ENCODE assay signal across 8 cellular contexts in the genomic region with DNA sequence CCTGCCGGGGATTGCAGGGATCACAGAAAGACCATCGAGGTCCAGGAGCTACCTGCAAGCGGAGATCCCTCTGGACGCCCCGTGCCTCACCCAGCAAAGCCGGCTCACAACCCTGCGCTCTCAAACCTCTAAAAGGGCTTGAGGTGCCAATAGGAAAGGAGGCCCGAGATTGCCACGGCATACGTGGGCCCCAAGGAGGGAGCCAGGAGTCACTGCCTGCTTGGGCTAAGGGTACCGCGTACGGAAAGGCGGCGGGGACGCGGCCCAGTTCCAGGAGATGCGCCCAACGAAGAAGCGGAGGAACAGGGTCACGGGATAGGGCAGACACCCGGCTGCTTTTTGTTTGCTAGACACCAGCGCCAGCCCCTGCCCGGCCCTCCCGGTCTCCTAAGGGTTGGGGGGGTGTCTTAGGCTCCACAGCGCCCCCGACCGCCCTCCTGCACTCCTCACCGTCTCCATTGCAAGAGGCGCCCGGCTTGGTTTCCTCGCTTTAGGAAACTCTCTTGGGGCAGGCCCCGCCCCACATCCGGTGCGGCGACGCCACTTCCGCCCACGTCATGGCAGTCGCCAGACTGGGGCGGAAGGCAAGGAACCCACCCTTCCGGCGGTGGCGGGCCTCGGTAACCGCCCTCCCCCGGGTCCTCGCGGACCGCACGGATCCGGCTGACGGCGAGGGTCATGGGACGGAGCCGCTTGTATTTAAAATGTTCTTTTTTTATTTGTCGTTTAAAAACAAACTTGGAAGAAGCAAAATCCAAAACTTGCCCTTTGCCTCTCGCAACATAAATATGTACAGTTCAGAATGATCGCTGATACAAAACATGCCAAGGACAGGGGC. TPM values are rescaled to one million over a fixed set of nuclear protein-coding genes. Genes with fewer than 3 reads are reported as not detected.
A peak's percentile ranks its signal among the peaks of the same experiment; 100 is the strongest.
DNase-seq lines count a peak whose midpoint lies in the region; ATAC-seq and TF ChIP-seq lines count a peak whose summit lies in the region.

A gene (minus strand): TSS at position 495 of the 838 bp plus-strand sequence. CDS start 36 bp downstream, at position 459.

- TF ChIP-seq CTCF in colonic mucosa (IDR thresholded peaks at IDR 0.05): peak; percentile 31

- intact Hi-C loops in colonic mucosa (cut with DNase I): no loop called here
- intact Hi-C loops in left colon (cut with DNase I, micrococcal nuclease): no loop called here

- no peaks in the 10 kb centered on the region for H3K9me3 ChIP-seq in colonic mucosa

- ATAC-seq in GM19324 (IDR thresholded peaks at IDR 0.05; ENCODE audit: low FRiP score, unreplicated experiment) (peak; percentile 95), HG03469 (IDR thresholded peaks at IDR 0.05; ENCODE audit: unreplicated experiment) (peak; percentile 83), left colon (peak; percentile 94)

- H3K4me3 ChIP-seq in colonic mucosa: peak within 1 kb of the TSS; percentile 78

- peaks cover 5% of the 10 kb centered on the region for H3K4me1 ChIP-seq in colonic mucosa

- DNase-seq in C1 segment of cervical spinal cord (lab: John Stamatoyannopoulos, UW): peak; percentile 40 to 97 (median 90)
- peak; percentile 86 to 97 for DNase-seq in NCI-H526 (lab: John Stamatoyannopoulos, UW)
- peak; percentile 96 for DNase-seq in activated CD4-positive, alpha-beta T cell treated with anti-CD3 and anti-CD28 coated beads for 48 hours
- peak; percentile 96 for DNase-seq in colonic mucosa
- peak; percentile 97 for DNase-seq in left colon
- DNase-seq in stimulated activated CD4-positive, alpha-beta T cell treated with anti-CD3 and anti-CD28 coated beads, Interleukin-1b, Interleukin-23, amount 100 ng/mL, for 48 hours: peak; percentile 95

- no peaks in the 10 kb centered on the region for H3K27me3 ChIP-seq in colonic mucosa

- H3K36me3 ChIP-seq in colonic mucosa: peaks cover 4% of the 10 kb centered on the region

- peak within 1 kb of the TSS; percentile 84 to 93 for H3K9ac ChIP-seq in colonic mucosa (ENCODE audit: low read depth in 2 of 2, low read length in 2 of 2)

- peak within 1 kb of the TSS; percentile 91 for H3K27ac ChIP-seq in colonic mucosa

RNA-seq across cellular contexts. Expression of the gene that starts here (rescaled TPM):
- total RNA-seq in colonic mucosa (10 to 100 TPM; 49.5 to 54.8 TPM), left colon (10 to 100 TPM; 52.0 to 53.9 TPM)

Comparison
In these comparisons a context has a peak if more than half of its experiments do, and no peak if none do; other contexts are left out.
1. Peak in every context shown above with its lines: DNase-seq, ATAC-seq, H3K4me3 ChIP-seq and H3K27ac ChIP-seq.